ENCODE assay signal across 26 cellular contexts in the genomic region with DNA sequence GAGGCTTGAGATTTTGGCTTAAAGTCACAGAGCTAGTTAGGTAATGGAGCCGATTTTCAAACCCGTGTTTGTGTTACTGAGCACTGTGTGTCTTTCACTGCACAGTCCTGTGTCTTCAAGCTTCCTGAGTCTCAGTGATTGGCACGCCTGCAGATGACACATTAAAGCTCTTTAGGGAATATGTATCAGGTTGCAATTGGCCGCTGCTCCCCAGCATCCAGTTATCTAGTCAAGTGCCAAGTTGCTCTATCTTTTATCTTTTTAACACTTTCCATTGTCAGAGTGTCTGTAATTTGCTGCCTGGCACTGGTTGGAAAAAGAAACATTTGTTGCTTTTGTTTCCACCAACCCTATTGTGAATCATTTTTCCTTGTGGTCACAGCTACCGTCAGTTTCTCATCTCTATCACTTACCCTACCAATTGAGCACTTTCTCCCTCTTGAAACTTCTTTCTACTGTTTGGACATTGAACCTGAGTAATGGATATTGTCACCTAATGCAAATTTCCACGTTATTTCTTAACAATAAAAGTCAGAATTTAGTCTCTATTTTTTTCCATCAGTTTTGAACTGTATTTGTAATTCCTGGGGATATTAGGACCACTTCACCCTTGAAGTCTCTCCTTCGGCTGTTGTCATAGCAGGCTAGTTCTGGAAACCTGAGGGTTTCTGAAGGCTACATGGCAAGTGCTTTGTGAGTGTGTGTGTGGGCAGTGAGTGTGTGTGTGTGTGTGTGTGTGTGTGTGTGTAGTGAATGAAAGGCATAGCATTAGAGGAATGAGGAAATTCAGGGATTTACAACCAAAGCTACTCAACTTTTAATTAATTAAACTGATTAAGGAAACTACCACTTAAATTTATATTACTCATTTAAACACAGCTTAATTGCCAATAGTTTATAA.
DNase-seq lines count a peak whose midpoint lies in the region; ATAC-seq, FAIRE-seq and TF ChIP-seq lines count a peak whose summit lies in the region.
"Had no signal": no experiment of that assay in that cellular context is flagged by ENCODE, and none has a peak within 500 bp of the region (broad histone marks: within the 10 kb centered on the region; RNA-seq: fewer than 3 reads in every experiment).

No MANE protein-coding gene starts in this region.

- TF ChIP-seq POLR2A in upper lobe of left lung (IDR thresholded peaks at IDR 0.05), result no peak

- no peaks in the 10 kb centered on the region for H3F3A ChIP-seq in Loucy (ENCODE audit: low read depth)

- H3K9ac ChIP-seq in Loucy (ENCODE audit: low read depth, low read length, poor library complexity, severe bottlenecking), result no peak overlapping the region
- no peak overlapping the region for H3K9ac ChIP-seq in keratinocyte (ENCODE audit: control insufficient read depth, extremely low read depth, insufficient read depth, low read length)

- H3K4me3 ChIP-seq in Loucy (ENCODE audit: low read length, poor library complexity, severe bottlenecking) (no peak overlapping the region), keratinocyte (ENCODE audit: control insufficient read depth in 2 of 3, extremely low read depth in 1 of 3, insufficient read depth in 2 of 3, low read depth in 1 of 3, low read length in 3 of 3) (peak overlapping the region in 1 of 3 experiments; percentile 29), upper lobe of left lung (no peak overlapping the region)
- H3K4me3 ChIP-seq: sigmoid colon, tibial artery had no signal

- WGBS in upper lobe of left lung, 2 donors, result 43 to 60% methylated on average over 7 of the region's 7 CpGs

- H3K4me1 ChIP-seq in Loucy (ENCODE audit: insufficient read depth, low read length, poor library complexity, severe bottlenecking) (no peaks in the 10 kb centered on the region), keratinocyte (ENCODE audit: control insufficient read depth, extremely low read depth, insufficient read depth, low read length) (peaks cover 22% of the 10 kb centered on the region), upper lobe of left lung (no peaks in the 10 kb centered on the region)
- H3K4me1 ChIP-seq: sigmoid colon, tibial artery had no signal

- H3K36me3 ChIP-seq in Loucy (ENCODE audit: insufficient read depth, low read length), result no peaks in the 10 kb centered on the region
- H3K36me3 ChIP-seq in keratinocyte (ENCODE audit: control insufficient read depth in 2 of 2, extremely low read depth in 1 of 2, insufficient read depth in 2 of 2, low read length in 2 of 2), result no peaks in the 10 kb centered on the region
- H3K36me3 ChIP-seq in upper lobe of left lung, result no peaks in the 10 kb centered on the region
- H3K36me3 ChIP-seq: sigmoid colon, tibial artery had no signal

- H3K4me2 ChIP-seq in Loucy (ENCODE audit: low read depth, low read length, poor library complexity, severe bottlenecking), result no peak overlapping the region
- H3K4me2 ChIP-seq in keratinocyte (ENCODE audit: control insufficient read depth, extremely low read depth, insufficient read depth, low read depth, low read length), result peak overlapping the region; percentile 47

- H2AFZ ChIP-seq in Loucy (ENCODE audit: low read length) (0 out of 2 replicates have a peak overlapping the region, but pooled peaks have one; percentile 5), keratinocyte (ENCODE audit: control insufficient read depth, low read length) (peak overlapping the region; percentile 52)

- TF ChIP-seq EP300 in upper lobe of left lung (IDR thresholded peaks at IDR 0.05), result no peak

- in situ Hi-C loops in Caki2 (cut with HindIII; ENCODE audit: low pct_unique_long_range_greater_than_20kb, low sequenced_read_pairs), result no loop called here

- FAIRE-seq in RCC 7860 (lab: Jason Lieb, UNC), result no peak
- peak; percentile 49 for FAIRE-seq in keratinocyte (lab: Jason Lieb, UNC)
- FAIRE-seq: HepG2, TTC549 had no signal

- no peaks in the 10 kb centered on the region for H3K9me3 ChIP-seq in Loucy (ENCODE audit: insufficient read depth, low read depth, low read length)
- no peaks in the 10 kb centered on the region for H3K9me3 ChIP-seq in keratinocyte (ENCODE audit: control insufficient read depth, low read depth, low read length)
- no peaks in the 10 kb centered on the region for H3K9me3 ChIP-seq in upper lobe of left lung
- H3K9me3 ChIP-seq: sigmoid colon, tibial artery had no signal

- H3K27me3 ChIP-seq in Loucy (ENCODE audit: insufficient read depth, low read length, poor library complexity, severe bottlenecking), result no peaks in the 10 kb centered on the region
- H3K27me3 ChIP-seq in keratinocyte (ENCODE audit: control insufficient read depth, extremely low read depth, insufficient read depth, low read length), result no peaks in the 10 kb centered on the region
- H3K27me3 ChIP-seq in upper lobe of left lung, result no peaks in the 10 kb centered on the region
- H3K27me3 ChIP-seq: sigmoid colon, tibial artery had no signal

- TF ChIP-seq CTCF in Loucy (conservative IDR thresholded peaks at IDR 0.05; ENCODE audit: low read length) (no peak), keratinocyte (optimal IDR thresholded peaks at IDR 0.05 in 1 of 3, IDR thresholded peaks at IDR 0.05 in 1 of 3, conservative IDR thresholded peaks at IDR 0.05 in 1 of 3; ENCODE audit: extremely low read depth in 1 of 3, insufficient read depth in 2 of 3, low read length in 3 of 3) (no peak), upper lobe of left lung (IDR thresholded peaks at IDR 0.05) (no peak), GM20000 (IDR thresholded peaks at IDR 0.05; ENCODE audit: extremely low read depth, missing control alignments) (no peak)

- dilution Hi-C loops in keratinocyte (cut with MboI; ENCODE audit: extremely low pct_ligation_motif_present, low sequenced_read_pairs), result no loop called here

- H4K20me1 ChIP-seq in Loucy (ENCODE audit: insufficient read depth, low read length, poor library complexity, severe bottlenecking), result no peaks in the 10 kb centered on the region
- no peaks in the 10 kb centered on the region for H4K20me1 ChIP-seq in keratinocyte (ENCODE audit: control insufficient read depth, extremely low read depth, insufficient read depth, low read length)

- no peaks in the 10 kb centered on the region for H3K9me2 ChIP-seq in Loucy (replicated peaks; ENCODE audit: low read depth, low read length)

- no peaks in the 10 kb centered on the region for H3K9me1 ChIP-seq in keratinocyte (ENCODE audit: control insufficient read depth, extremely low read depth, insufficient read depth, low read length)

- ATAC-seq in upper lobe of left lung (ENCODE audit: low FRiP score in 2 of 2), result no peak
- no peak for ATAC-seq in GM18861 (IDR thresholded peaks at IDR 0.05; ENCODE audit: unreplicated experiment)
- ATAC-seq: activated CD8-positive, alpha-beta T cell treated with anti-CD3 and anti-CD28 coated beads, Interleukin-2, amount 10 ng/mL, durations not matched to agents 7 days and 5 days; HCT116; HepG2; stimulated activated naive CD8-positive, alpha-beta T cell treated with anti-CD3 and anti-CD28 coated beads, Interleukin-15, Interleukin-2, amounts not matched to agents 100 U/mL and 50 U/mL, for 24 hours had no signal

- H3K27ac ChIP-seq in keratinocyte (ENCODE audit: control insufficient read depth, insufficient read depth, low read length), result no peak overlapping the region
- no peak overlapping the region for H3K27ac ChIP-seq in upper lobe of left lung
- H3K27ac ChIP-seq: HL-60, sigmoid colon, tibial artery had no signal

- no peaks in the 10 kb centered on the region for H3K79me2 ChIP-seq in Loucy (ENCODE audit: insufficient read depth, low read length)
- H3K79me2 ChIP-seq in keratinocyte (ENCODE audit: control insufficient read depth, insufficient read depth, low read length), result no peaks in the 10 kb centered on the region

- peak; percentile 3 for DNase-seq in Caki2 (ENCODE audit: low read depth)
- peak; percentile 22 for DNase-seq in RCC 7860 (ENCODE audit: low spot score)
- no peak for DNase-seq in keratinocyte (ENCODE audit: low read depth, low spot score)
- no peak for DNase-seq in NCI-H1092 treated with DMSO at 0.1 percent for 48 hours (lab: John Stamatoyannopoulos, UW)
- no peak for DNase-seq in upper lobe of left lung
- no peak for DNase-seq in GM20000 (ENCODE audit: low spot score)
- DNase-seq: activated CD4-positive, CD25-positive, alpha-beta regulatory T cell treated with anti-CD3 and anti-CD28 coated beads, Interleukin-2, amount 50 U/mL, for 72 hours; activated CD8-positive, alpha-beta T cell treated with anti-CD3 and anti-CD28 coated beads, Interleukin-2, amount 10 ng/mL, durations not matched to agents 7 days and 5 days; activated gamma-delta T cell; activated T-cell treated with anti-CD3 and anti-CD28 coated beads for 4 hours; effector CD4-positive, alpha-beta T cell; hippocampal formation; Kasumi-1; NCI-H1048; NCI-H2107; NCI-H774; Right ventricle myocardium superior; sigmoid colon; stimulated activated naive CD8-positive, alpha-beta T cell treated with anti-CD3 and anti-CD28 coated beads, Interleukin-15, Interleukin-2, amounts not matched to agents 100 U/mL and 50 U/mL, for 24 hours; tibial artery had no signal

Comparison
In these comparisons a context has a peak if more than half of its experiments do, and no peak if none do; other contexts are left out.
1. DNase-seq: peak in Caki2 (single experiment) and RCC 7860 (single experiment); none in keratinocyte (single experiment), NCI-H1092 treated with DMSO at 0.1 percent for 48 hours (single experiment), upper lobe of left lung (0 of 2) and GM20000 (single experiment).